In the genomic region with DNA sequence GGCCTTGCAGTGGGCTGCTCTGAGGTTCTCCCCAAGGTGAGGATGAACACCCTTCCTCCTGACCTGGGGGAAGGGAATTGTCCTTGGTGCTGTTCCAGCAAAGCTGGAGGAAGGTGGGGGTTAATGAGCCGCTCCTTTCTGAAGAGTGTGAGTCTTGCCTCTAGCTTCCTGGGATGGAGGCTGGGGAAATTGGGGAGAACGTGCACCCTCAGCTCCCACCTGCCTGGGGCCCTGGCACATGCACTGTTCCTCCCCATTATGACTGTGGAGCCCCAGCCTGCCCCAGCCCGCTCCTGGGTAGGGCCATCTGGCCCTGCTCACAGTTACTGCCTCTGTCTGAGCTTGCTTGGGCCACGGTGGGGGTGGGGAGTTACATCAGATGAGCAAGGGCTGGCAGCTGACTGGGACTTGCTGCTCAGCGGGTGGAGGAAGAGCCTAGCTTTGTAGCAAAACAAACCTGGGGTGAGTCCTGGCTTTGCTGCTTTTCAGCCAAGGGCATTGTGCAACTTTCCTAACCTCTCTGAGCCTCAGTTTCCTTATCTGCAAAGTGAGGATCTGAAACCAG, we compare ENCODE assay signal across 9 cellular contexts. TPM values are rescaled to one million over a fixed set of nuclear protein-coding genes. Genes with fewer than 3 reads are reported as not detected.
DNase-seq lines count a peak whose midpoint lies in the region; ATAC-seq and TF ChIP-seq lines count a peak whose summit lies in the region.
"Had no signal": no experiment of that assay in that cellular context is flagged by ENCODE, and none has a peak within 500 bp of the region (broad histone marks: within the 10 kb centered on the region; RNA-seq: fewer than 3 reads in every experiment).

No MANE protein-coding gene starts in this region.

- no peaks in the 10 kb centered on the region for H3K9me3 Mint-ChIP-seq in WTC11
- peaks cover 0 to 3% (median 0%) of the 10 kb centered on the region in 7 donors for H3K9me3 Mint-ChIP-seq in CD14-positive monocyte

- POLR2A ChIA-PET in WTC11 (lab: Charles Lee) = interaction anchor here (0.9 to 1.2 kb wide), 5 partner anchors 9 to 48 kb away, joined by 3 to 10 read pairs (median 5); no protein-coding TSS in a partner anchor

- no peaks in the 10 kb centered on the region for H3K36me3 Mint-ChIP-seq in WTC11
- H3K36me3 Mint-ChIP-seq in CD14-positive monocyte = no peaks in the 10 kb centered on the region

- H3K27ac ChIP-seq in HUES64 (ENCODE audit: low read depth, low read length) = peak overlapping the region; percentile 91
- H3K27ac ChIP-seq: thoracic aorta had no signal

- H3K27me3 Mint-ChIP-seq in WTC11 (ENCODE audit: low read depth) (peaks cover 2% of the 10 kb centered on the region; the same call in 1 of the 2 replicates), CD14-positive monocyte (ENCODE audit: low read depth in 3 of 3) (peaks cover 13 to 36% (median 19%) of the 10 kb centered on the region in 3 donors)

- DNase-seq in AG10803 (ENCODE audit: low read depth) (peak; percentile 86), WTC11 (ENCODE audit: low spot score) (peak; percentile 46), Right ventricle myocardium superior (peak; percentile 63), renal cortical epithelial cell (ENCODE audit: low read depth) (peak; percentile 76), CD14-positive monocyte (ENCODE audit: low spot score) (no peak), NCI-H187 treated with DMSO at 0.1 percent for 48 hours (lab: John Stamatoyannopoulos, UW) (no peak), activated gamma-delta T cell treated with Interleukin-2 at 50 U/mL for 16 hours (no peak)

- H3K4me3 Mint-ChIP-seq in WTC11 (peak overlapping the region; percentile 30; the same call in 1 of the 2 replicates), CD14-positive monocyte (no peak overlapping the region)

- 13% methylated on average over 5 of the region's 5 CpGs for WGBS in HUES64

- no peaks in the 10 kb centered on the region for H3K36me3 ChIP-seq in HUES64 (ENCODE audit: insufficient read depth, low read length)
- H3K36me3 ChIP-seq: thoracic aorta had no signal

- intact Hi-C loops in Right ventricle myocardium superior (cut with DNase I) (no loop called here), CD14-positive monocyte (cut with micrococcal nuclease) (no loop called here)

- peak; percentile 77 for ATAC-seq in WTC11
- peak; percentile 60 for ATAC-seq in Right ventricle myocardium superior (ENCODE audit: poor library complexity)

- CTCF ChIA-PET in WTC11 (lab: Charles Lee) = interaction anchor here (0.6 to 2.8 kb wide), 17 partner anchors 9 to 271 kb away, joined by 3 to 62 read pairs (median 5); a partner anchor contains a TSS

- H3K27ac Mint-ChIP-seq in WTC11 = peak overlapping the region; percentile 87
- H3K27ac Mint-ChIP-seq in CD14-positive monocyte = no peak overlapping the region

- H3K4me3 ChIP-seq in AG10803 (ENCODE audit: low read length) = no peak overlapping the region; the same call in 1 of the 2 replicates
- H3K4me3 ChIP-seq in HUES64 (ENCODE audit: low read length) = peak overlapping the region; percentile 16; the same call in 1 of the 2 replicates
- H3K4me3 ChIP-seq: thoracic aorta had no signal

- H3K4me1 Mint-ChIP-seq in WTC11 (peaks cover 66% of the 10 kb centered on the region), CD14-positive monocyte (peaks cover 28% of the 10 kb centered on the region)

- H3K27me3 ChIP-seq in HUES64 (ENCODE audit: insufficient read depth, low read length) = no peaks in the 10 kb centered on the region

- no peaks in the 10 kb centered on the region for H3K9me3 ChIP-seq in HUES64 (ENCODE audit: insufficient read depth, low read depth, low read length)
- H3K9me3 ChIP-seq: thoracic aorta had no signal

- H3K9ac ChIP-seq in HUES64 (ENCODE audit: low read depth, low read length) = peak overlapping the region; percentile 49

- H3K4me1 ChIP-seq in HUES64 (ENCODE audit: insufficient read depth, low read length) = peaks cover 28% of the 10 kb centered on the region

- no peak for TF ChIP-seq CTCF in AG10803 (conservative IDR thresholded peaks at IDR 0.05; ENCODE audit: low read length)
- no peak for TF ChIP-seq CTCF in WTC11 (IDR thresholded peaks at IDR 0.05)
- TF ChIP-seq CTCF in CD14-positive monocyte (IDR thresholded peaks at IDR 0.05) = no peak

TF ChIP-seq in WTC11, 78 proteins besides CTCF, POLR2A, EP300 and RAD21:
- TF ChIP-seq IRF2 (CRISPR knock-in tag; IDR thresholded peaks at IDR 0.05; ENCODE audit: borderline replicate concordance, low read depth) (no peak), CREB1 (CRISPR knock-in tag; IDR thresholded peaks at IDR 0.05) (no peak), FOXP1 (CRISPR knock-in tag; IDR thresholded peaks at IDR 0.05; ENCODE audit: borderline replicate concordance) (0 out of 2 replicates have a peak, but pooled peaks have one; percentile 37), ATF1 (CRISPR knock-in tag; IDR thresholded peaks at IDR 0.05) (no peak), FOXJ3 (CRISPR knock-in tag; IDR thresholded peaks at IDR 0.05; ENCODE audit: borderline replicate concordance) (no peak), ZNF423 (CRISPR knock-in tag; IDR thresholded peaks at IDR 0.05) (peak; percentile 62; the same call in 1 of the 2 replicates), FOXK1 (CRISPR knock-in tag; IDR thresholded peaks at IDR 0.05) (0 out of 2 replicates have a peak, but pooled peaks have one; percentile 27), ETV6 (CRISPR knock-in tag; IDR thresholded peaks at IDR 0.05) (peak; percentile 32; the same call in 1 of the 2 replicates)
- TF ChIP-seq, protein P1, sequence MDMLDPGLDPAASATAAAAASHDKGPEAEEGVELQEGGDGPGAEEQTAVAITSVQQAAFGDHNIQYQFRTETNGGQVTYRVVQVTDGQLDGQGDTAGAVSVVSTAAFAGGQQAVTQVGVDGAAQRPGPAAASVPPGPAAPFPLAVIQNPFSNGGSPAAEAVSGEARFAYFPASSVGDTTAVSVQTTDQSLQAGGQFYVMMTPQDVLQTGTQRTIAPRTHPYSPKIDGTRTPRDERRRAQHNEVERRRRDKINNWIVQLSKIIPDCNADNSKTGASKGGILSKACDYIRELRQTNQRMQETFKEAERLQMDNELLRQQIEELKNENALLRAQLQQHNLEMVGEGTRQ (CRISPR knock-in tag; IDR thresholded peaks at IDR 0.05) = peak; percentile 38
- TF ChIP-seq, protein P2, sequence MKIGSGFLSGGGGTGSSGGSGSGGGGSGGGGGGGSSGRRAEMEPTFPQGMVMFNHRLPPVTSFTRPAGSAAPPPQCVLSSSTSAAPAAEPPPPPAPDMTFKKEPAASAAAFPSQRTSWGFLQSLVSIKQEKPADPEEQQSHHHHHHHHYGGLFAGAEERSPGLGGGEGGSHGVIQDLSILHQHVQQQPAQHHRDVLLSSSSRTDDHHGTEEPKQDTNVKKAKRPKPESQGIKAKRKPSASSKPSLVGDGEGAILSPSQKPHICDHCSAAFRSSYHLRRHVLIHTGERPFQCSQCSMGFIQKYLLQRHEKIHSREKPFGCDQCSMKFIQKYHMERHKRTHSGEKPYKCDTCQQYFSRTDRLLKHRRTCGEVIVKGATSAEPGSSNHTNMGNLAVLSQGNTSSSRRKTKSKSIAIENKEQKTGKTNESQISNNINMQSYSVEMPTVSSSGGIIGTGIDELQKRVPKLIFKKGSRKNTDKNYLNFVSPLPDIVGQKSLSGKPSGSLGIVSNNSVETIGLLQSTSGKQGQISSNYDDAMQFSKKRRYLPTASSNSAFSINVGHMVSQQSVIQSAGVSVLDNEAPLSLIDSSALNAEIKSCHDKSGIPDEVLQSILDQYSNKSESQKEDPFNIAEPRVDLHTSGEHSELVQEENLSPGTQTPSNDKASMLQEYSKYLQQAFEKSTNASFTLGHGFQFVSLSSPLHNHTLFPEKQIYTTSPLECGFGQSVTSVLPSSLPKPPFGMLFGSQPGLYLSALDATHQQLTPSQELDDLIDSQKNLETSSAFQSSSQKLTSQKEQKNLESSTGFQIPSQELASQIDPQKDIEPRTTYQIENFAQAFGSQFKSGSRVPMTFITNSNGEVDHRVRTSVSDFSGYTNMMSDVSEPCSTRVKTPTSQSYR (CRISPR knock-in tag; IDR thresholded peaks at IDR 0.05) = peak; percentile 89; the same call in 1 of the 2 replicates
- TF ChIP-seq, protein P3, sequence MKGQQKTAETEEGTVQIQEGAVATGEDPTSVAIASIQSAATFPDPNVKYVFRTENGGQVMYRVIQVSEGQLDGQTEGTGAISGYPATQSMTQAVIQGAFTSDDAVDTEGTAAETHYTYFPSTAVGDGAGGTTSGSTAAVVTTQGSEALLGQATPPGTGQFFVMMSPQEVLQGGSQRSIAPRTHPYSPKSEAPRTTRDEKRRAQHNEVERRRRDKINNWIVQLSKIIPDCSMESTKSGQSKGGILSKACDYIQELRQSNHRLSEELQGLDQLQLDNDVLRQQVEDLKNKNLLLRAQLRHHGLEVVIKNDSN (CRISPR knock-in tag; IDR thresholded peaks at IDR 0.05) = 0 out of 2 replicates have a peak, but pooled peaks have one; percentile 40
TF ChIP-seq in WTC11: peak in this region for 7.

RNA-seq across cellular contexts. Expression of a gene that starts 11.1 kb away (rescaled TPM):
- 1.00 TPM for polyA plus RNA-seq in HUES64 (2013, experiment 1 of 2)
- polyA plus RNA-seq in HUES64 (2013, experiment 2 of 2) = 1.0 TPM
- 0.55 to 0.87 TPM (median 0.80 TPM) in 3 replicates for total RNA-seq in WTC11 (2021)
- total RNA-seq in Right ventricle myocardium superior = not detected
- total RNA-seq in renal cortical epithelial cell = 0.05 and 0.69 TPM in 2 replicates
- not detected for polyA plus RNA-seq in CD14-positive monocyte

RNA-seq across cellular contexts. Expression of a gene that starts 47.1 kb away (rescaled TPM):
- polyA plus RNA-seq in HUES64 (2013, experiment 1 of 2) = 65.8 TPM
- 80.1 TPM for polyA plus RNA-seq in HUES64 (2013, experiment 2 of 2)
- total RNA-seq in WTC11 (2021) (155 to 172 TPM (median 162 TPM) in 3 replicates), Right ventricle myocardium superior (157 TPM), renal cortical epithelial cell (44.8 and 89.8 TPM in 2 replicates)
- under 1 TPM in 1 of 2 donors, not detected in 1; 0.15 TPM for polyA plus RNA-seq in CD14-positive monocyte

Comparison
In these comparisons a context has a peak if more than half of its experiments do, and no peak if none do; other contexts are left out.
1. DNase-seq: peak in AG10803 (single experiment), WTC11 (single experiment), Right ventricle myocardium superior (single experiment) and renal cortical epithelial cell (single experiment); none in CD14-positive monocyte (single experiment), NCI-H187 treated with DMSO at 0.1 percent for 48 hours (single experiment) and activated gamma-delta T cell treated with Interleukin-2 at 50 U/mL for 16 hours (single experiment).